ENCODE assay signal across 1 cellular context in the genomic region with DNA sequence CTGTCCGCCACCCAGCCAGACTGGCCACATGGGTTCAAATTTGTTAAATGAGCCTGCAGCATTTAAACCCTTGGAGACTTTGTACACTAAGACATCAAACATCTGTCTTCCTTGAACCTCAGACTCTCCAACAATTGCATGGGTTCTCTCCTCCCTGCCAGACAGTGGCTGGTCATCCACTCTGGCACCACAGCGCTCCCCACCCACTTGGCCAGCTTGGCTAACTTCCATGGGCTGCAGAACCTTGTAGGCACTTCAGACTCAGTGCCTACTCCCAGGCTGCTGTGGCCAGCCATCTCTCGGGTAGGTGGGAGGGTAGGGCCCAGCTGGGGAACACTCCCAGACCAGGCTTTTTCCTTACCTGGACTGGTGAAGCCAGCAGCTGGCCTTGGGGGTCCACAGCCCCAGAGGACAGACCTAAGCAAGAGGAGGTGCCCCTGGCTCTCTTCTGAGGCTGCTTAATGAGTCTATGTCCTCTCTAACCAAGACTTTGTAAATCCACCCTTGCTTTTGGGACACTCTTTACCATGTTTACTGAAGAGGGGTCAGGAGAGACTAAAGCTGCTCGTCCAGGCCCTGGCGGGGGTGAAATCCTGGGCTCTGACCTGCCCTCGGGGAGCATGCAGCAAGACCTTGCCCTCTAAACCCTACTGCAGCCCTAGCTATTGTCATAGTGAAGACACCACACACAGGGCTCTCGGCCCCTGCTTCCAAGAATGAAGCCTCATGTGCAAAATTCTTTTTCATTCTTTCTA.
TF ChIP-seq lines count a peak whose summit lies in the region.

No MANE protein-coding gene starts in this region.

TF ChIP-seq in IMR-90, 13 proteins besides CTCF, POLR2A, EP300 and RAD21 (continued from another document):
- TF ChIP-seq CEBPB (IDR thresholded peaks at IDR 0.05; ENCODE audit: low read depth, low read length) (no peak), FOS (IDR thresholded peaks at IDR 0.05; ENCODE audit: low read depth, low read length) (no peak), RFX5 (IDR thresholded peaks at IDR 0.05; ENCODE audit: low read depth, low read length) (no peak)
- TF ChIP-seq, protein P1, sequence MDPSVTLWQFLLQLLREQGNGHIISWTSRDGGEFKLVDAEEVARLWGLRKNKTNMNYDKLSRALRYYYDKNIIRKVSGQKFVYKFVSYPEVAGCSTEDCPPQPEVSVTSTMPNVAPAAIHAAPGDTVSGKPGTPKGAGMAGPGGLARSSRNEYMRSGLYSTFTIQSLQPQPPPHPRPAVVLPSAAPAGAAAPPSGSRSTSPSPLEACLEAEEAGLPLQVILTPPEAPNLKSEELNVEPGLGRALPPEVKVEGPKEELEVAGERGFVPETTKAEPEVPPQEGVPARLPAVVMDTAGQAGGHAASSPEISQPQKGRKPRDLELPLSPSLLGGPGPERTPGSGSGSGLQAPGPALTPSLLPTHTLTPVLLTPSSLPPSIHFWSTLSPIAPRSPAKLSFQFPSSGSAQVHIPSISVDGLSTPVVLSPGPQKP (IDR thresholded peaks at IDR 0.05; ENCODE audit: borderline replicate concordance, low read depth, low read length), result no peak
